1 cellular context compared by ENCODE assay signal in the genomic region with DNA sequence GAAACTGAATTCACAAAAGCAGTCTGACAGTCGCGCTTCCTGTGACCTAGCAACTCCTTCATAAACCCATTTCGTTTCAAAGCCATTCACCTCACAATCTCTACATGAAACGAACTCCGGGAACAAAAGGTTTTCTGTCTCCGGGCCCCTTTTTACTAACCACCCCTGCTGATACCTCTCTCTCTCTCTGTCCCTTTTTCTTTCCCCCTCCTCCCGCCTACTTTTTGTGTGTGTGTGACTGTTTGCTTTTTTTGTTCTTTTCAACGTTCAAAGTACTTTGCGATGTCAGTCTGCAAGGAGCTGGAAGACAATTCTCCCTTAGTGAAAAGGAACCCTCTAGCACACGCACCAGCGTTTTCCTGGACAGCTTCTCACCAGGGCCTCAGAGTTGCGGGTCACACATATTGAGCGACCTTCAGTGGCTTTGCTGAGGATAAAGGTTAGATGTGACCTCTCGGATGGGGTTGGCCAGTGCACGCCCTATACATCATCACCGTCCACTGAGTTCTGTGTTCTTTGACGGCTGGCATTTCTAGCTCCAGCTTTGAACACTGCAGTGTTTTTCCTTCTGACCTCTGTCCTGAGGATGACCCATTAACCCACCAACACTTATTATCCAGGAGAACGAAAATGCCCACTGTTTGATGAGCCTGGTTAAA.
A peak's percentile ranks its signal among the peaks of the same experiment; 100 is the strongest.
TF ChIP-seq lines count a peak whose summit lies in the region.

No MANE protein-coding gene starts in this region.

TF ChIP-seq in HepG2, 621 proteins besides CTCF, POLR2A, EP300 and RAD21 (continued from another document and continues in another):
- TF ChIP-seq, protein P1, sequence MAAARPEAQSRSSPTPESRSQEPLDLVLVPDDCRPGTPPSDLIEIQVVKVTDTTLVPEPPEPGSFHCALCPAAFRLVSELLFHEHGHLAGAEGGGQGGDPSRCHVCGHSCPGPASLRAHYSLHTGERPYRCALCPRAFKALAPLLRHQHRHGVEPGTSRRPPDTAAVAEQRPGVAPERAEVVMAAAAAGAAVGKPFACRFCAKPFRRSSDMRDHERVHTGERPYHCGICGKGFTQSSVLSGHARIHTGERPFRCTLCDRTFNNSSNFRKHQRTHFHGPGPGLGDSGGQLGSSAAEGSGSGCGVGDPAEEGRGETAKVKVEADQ (CRISPR knock-in tag; IDR thresholded peaks at IDR 0.05; ENCODE audit: borderline replicate concordance): no peak
- 0 out of 2 replicates have a peak, but pooled peaks have one; percentile 19 for TF ChIP-seq TP53 (CRISPR knock-in tag; conservative IDR thresholded peaks at IDR 0.05)
- TF ChIP-seq KAT8 (CRISPR knock-in tag; IDR thresholded peaks at IDR 0.05): no peak; the same call in 1 of the 2 replicates
- TF ChIP-seq HES4 (CRISPR knock-in tag; IDR thresholded peaks at IDR 0.05; ENCODE audit: borderline replicate concordance): no peak
- TF ChIP-seq, protein P2, sequence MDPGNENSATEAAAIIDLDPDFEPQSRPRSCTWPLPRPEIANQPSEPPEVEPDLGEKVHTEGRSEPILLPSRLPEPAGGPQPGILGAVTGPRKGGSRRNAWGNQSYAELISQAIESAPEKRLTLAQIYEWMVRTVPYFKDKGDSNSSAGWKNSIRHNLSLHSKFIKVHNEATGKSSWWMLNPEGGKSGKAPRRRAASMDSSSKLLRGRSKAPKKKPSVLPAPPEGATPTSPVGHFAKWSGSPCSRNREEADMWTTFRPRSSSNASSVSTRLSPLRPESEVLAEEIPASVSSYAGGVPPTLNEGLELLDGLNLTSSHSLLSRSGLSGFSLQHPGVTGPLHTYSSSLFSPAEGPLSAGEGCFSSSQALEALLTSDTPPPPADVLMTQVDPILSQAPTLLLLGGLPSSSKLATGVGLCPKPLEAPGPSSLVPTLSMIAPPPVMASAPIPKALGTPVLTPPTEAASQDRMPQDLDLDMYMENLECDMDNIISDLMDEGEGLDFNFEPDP (CRISPR knock-in tag; conservative IDR thresholded peaks at IDR 0.05): no peak
- TF ChIP-seq IRF1 (CRISPR knock-in tag; IDR thresholded peaks at IDR 0.05; ENCODE audit: low read depth): peak; percentile 77; the same call in 1 of the 2 replicates
- no peak for TF ChIP-seq NONO (IDR thresholded peaks at IDR 0.05)
- peak; percentile 65 for TF ChIP-seq NONO (CRISPR knock-in tag; conservative IDR thresholded peaks at IDR 0.05)
- no peak for TF ChIP-seq RNF219 (CRISPR knock-in tag; IDR thresholded peaks at IDR 0.05)
- TF ChIP-seq PLSCR1 (CRISPR knock-in tag; IDR thresholded peaks at IDR 0.05; ENCODE audit: borderline replicate concordance): 0 out of 2 replicates have a peak, but pooled peaks have one; percentile 43
- TF ChIP-seq, protein P3, sequence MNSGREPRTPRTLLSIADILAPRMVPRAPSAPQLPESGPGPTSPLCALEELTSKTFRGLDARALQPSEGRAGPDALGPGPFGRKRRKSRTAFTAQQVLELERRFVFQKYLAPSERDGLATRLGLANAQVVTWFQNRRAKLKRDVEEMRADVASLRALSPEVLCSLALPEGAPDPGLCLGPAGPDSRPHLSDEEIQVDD (CRISPR knock-in tag; IDR thresholded peaks at IDR 0.05; ENCODE audit: borderline replicate concordance): no peak
- TF ChIP-seq NFYB (CRISPR knock-in tag; IDR thresholded peaks at IDR 0.05): no peak
- TF ChIP-seq ZFP90 (CRISPR knock-in tag; IDR thresholded peaks at IDR 0.05; ENCODE audit: borderline replicate concordance): peak; percentile 77; the same call in 1 of the 2 replicates
- 0 out of 2 replicates have a peak, but pooled peaks have one; percentile 36 for TF ChIP-seq CENPBD1 (CRISPR knock-in tag; IDR thresholded peaks at IDR 0.05; ENCODE audit: borderline replicate concordance, low read depth)
- TF ChIP-seq, protein P4, sequence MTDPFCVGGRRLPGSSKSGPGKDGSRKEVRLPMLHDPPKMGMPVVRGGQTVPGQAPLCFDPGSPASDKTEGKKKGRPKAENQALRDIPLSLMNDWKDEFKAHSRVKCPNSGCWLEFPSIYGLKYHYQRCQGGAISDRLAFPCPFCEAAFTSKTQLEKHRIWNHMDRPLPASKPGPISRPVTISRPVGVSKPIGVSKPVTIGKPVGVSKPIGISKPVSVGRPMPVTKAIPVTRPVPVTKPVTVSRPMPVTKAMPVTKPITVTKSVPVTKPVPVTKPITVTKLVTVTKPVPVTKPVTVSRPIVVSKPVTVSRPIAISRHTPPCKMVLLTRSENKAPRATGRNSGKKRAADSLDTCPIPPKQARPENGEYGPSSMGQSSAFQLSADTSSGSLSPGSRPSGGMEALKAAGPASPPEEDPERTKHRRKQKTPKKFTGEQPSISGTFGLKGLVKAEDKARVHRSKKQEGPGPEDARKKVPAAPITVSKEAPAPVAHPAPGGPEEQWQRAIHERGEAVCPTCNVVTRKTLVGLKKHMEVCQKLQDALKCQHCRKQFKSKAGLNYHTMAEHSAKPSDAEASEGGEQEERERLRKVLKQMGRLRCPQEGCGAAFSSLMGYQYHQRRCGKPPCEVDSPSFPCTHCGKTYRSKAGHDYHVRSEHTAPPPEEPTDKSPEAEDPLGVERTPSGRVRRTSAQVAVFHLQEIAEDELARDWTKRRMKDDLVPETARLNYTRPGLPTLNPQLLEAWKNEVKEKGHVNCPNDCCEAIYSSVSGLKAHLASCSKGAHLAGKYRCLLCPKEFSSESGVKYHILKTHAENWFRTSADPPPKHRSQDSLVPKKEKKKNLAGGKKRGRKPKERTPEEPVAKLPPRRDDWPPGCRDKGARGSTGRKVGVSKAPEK (CRISPR knock-in tag; IDR thresholded peaks at IDR 0.05; ENCODE audit: borderline replicate concordance): peak; percentile 89; the same call in 1 of the 2 replicates
- no peak for TF ChIP-seq ZEB1 (IDR thresholded peaks at IDR 0.05; ENCODE audit: insufficient replicate concordance, low read depth)
- TF ChIP-seq ZNF446 (CRISPR knock-in tag; IDR thresholded peaks at IDR 0.05): no peak; the same call in 1 of the 2 replicates
- TF ChIP-seq, protein P5, sequence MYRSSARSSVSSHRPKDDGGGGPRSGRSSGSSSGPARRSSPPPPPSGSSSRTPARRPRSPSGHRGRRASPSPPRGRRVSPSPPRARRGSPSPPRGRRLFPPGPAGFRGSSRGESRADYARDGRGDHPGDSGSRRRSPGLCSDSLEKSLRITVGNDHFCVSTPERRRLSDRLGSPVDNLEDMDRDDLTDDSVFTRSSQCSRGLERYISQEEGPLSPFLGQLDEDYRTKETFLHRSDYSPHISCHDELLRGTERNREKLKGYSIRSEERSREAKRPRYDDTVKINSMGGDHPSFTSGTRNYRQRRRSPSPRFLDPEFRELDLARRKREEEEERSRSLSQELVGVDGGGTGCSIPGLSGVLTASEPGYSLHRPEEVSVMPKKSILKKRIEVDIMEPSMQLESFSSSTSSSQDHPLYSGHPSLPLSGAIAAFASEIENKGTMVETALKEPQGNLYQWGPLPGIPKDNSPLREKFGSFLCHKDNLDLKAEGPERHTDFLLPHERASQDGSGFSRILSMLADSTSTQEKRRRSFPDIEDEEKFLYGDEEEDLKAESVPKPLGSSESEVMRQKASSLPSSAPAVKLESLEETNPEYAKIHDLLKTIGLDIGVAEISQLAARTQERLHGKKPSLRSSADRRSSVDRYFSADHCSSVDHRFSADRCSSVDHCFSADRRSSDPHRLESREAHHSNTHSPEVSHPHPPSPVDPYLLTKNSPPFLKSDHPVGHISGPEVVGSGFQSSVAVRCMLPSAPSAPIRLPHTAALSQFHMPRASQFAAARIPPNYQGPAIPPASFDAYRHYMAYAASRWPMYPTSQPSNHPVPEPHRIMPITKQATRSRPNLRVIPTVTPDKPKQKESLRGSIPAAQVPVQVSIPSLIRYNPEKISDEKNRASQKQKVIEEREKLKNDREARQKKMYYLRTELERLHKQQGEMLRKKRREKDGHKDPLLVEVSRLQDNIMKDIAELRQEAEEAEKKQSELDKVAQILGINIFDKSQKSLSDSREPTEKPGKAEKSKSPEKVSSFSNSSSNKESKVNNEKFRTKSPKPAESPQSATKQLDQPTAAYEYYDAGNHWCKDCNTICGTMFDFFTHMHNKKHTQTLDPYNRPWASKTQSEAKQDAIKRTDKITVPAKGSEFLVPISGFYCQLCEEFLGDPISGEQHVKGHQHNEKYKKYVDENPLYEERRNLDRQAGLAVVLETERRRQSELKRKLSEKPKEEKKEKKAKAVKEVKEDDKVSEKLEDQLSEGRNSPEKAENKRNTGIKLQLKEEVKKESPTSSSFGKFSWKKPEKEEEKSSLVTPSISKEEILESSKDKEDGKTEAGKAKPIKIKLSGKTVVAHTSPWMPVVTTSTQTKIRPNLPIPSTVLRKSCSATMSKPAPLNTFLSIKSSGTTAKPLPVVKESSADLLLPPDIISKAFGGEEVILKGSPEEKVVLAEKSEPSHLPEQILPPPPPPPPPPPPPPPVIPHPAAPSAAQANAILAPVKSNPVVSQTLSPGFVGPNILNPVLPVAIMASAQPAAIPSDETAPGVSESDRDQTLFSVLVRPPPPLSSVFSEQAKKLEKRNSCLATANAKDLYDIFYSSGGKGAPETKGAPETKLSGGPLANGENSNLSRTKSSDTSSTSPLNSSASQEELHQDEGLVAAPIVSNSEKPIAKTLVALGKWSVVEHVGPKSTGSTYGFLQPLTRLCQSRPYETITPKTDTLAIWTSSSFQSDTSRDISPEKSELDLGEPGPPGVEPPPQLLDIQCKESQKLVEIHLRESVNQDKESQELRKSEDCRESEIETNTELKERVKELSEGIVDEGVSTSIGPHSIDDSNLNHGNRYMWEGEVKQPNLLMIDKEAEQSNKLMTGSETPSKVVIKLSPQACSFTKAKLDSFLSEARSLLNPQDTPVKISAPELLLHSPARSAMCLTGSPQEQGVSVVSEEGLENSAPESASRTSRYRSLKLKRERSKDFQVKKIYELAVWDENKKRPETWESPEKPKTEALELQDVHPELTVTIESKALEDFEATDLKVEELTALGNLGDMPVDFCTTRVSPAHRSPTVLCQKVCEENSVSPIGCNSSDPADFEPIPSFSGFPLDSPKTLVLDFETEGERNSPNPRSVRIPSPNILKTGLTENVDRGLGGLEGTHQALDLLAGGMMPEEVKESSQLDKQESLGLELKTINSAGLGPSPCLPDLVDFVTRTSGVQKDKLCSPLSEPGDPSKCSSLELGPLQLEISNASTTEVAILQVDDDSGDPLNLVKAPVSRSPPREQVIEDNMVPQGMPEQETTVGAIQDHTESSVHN (CRISPR knock-in tag; IDR thresholded peaks at IDR 0.05): no peak
- TF ChIP-seq ZSCAN12 (CRISPR knock-in tag; IDR thresholded peaks at IDR 0.05): no peak
- no peak for TF ChIP-seq ZNF589 (CRISPR knock-in tag; conservative IDR thresholded peaks at IDR 0.05)
- no peak for TF ChIP-seq NPAS2 (CRISPR knock-in tag; IDR thresholded peaks at IDR 0.05; ENCODE audit: borderline replicate concordance)
- 0 out of 2 replicates have a peak, but pooled peaks have one; percentile 52 for TF ChIP-seq ZNF761 (CRISPR knock-in tag; conservative IDR thresholded peaks at IDR 0.05)
- TF ChIP-seq, protein P6, sequence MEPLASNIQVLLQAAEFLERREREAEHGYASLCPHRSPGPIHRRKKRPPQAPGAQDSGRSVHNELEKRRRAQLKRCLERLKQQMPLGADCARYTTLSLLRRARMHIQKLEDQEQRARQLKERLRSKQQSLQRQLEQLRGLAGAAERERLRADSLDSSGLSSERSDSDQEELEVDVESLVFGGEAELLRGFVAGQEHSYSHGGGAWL (CRISPR knock-in tag; IDR thresholded peaks at IDR 0.05): peak; percentile 61; the same call in 1 of the 2 replicates
- TF ChIP-seq MAZ (IDR thresholded peaks at IDR 0.05; ENCODE audit: borderline replicate concordance, low read depth, low read length): no peak
- 0 out of 2 replicates have a peak, but pooled peaks have one; percentile 63 for TF ChIP-seq MAZ (CRISPR knock-in tag; IDR thresholded peaks at IDR 0.05; ENCODE audit: low read depth)
- TF ChIP-seq NFIB (CRISPR knock-in tag; IDR thresholded peaks at IDR 0.05; ENCODE audit: borderline replicate concordance): no peak
- TF ChIP-seq ZBTB8A (CRISPR knock-in tag; IDR thresholded peaks at IDR 0.05; ENCODE audit: borderline replicate concordance, low read depth): no peak
- no peak for TF ChIP-seq HINFP (CRISPR knock-in tag; IDR thresholded peaks at IDR 0.05; ENCODE audit: low read depth)
- peak; percentile 80 for TF ChIP-seq TBL1XR1 (IDR thresholded peaks at IDR 0.05; ENCODE audit: borderline replicate concordance, low read length, partially characterized antibody)
